1 cellular context compared by ENCODE assay signal in the genomic region with DNA sequence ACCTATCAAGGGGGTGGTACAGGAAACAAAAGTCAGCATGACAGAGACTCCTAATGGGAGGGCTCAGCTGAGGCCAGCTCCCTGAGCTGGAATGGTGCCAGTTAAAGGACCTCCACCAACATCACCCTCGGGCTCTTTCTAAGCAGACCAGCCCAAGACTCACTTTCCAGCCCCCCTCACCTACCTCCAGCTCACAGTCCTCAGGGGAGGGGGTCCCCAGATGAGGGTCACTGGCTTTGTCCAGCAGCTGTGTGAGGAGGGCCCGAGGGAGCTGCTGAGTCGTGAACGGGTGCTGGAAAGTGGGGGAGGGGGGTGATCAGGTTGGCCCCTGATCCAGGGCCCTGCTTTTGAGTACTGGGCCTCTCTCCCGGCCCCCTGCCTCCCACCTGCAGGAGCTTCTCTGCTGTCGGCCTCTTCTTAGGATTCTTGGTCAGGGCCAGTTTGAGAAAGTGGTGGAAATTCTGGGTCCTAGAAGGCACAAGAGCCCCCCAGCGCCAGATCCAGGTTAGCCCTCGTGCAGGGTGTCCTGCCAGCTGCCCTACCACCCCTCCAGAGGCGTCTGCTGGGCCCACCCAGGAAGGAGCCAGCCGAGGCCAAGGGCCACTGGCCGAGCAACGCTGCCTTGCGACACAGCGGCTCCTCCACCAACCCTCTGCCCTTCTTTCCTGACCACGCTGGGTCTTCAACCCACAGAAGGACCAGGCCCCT.
A peak's percentile ranks its signal among the peaks of the same experiment; 100 is the strongest.
TF ChIP-seq lines count a peak whose summit lies in the region.

No MANE protein-coding gene starts in this region.

TF ChIP-seq in HepG2, 621 proteins besides CTCF, POLR2A, EP300 and RAD21:
- TF ChIP-seq, protein P1, sequence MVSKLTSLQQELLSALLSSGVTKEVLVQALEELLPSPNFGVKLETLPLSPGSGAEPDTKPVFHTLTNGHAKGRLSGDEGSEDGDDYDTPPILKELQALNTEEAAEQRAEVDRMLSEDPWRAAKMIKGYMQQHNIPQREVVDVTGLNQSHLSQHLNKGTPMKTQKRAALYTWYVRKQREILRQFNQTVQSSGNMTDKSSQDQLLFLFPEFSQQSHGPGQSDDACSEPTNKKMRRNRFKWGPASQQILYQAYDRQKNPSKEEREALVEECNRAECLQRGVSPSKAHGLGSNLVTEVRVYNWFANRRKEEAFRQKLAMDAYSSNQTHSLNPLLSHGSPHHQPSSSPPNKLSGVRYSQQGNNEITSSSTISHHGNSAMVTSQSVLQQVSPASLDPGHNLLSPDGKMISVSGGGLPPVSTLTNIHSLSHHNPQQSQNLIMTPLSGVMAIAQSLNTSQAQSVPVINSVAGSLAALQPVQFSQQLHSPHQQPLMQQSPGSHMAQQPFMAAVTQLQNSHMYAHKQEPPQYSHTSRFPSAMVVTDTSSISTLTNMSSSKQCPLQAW (CRISPR knock-in tag; IDR thresholded peaks at IDR 0.05): 0 out of 2 replicates have a peak, but pooled peaks have one; percentile 9
- TF ChIP-seq, protein P2, sequence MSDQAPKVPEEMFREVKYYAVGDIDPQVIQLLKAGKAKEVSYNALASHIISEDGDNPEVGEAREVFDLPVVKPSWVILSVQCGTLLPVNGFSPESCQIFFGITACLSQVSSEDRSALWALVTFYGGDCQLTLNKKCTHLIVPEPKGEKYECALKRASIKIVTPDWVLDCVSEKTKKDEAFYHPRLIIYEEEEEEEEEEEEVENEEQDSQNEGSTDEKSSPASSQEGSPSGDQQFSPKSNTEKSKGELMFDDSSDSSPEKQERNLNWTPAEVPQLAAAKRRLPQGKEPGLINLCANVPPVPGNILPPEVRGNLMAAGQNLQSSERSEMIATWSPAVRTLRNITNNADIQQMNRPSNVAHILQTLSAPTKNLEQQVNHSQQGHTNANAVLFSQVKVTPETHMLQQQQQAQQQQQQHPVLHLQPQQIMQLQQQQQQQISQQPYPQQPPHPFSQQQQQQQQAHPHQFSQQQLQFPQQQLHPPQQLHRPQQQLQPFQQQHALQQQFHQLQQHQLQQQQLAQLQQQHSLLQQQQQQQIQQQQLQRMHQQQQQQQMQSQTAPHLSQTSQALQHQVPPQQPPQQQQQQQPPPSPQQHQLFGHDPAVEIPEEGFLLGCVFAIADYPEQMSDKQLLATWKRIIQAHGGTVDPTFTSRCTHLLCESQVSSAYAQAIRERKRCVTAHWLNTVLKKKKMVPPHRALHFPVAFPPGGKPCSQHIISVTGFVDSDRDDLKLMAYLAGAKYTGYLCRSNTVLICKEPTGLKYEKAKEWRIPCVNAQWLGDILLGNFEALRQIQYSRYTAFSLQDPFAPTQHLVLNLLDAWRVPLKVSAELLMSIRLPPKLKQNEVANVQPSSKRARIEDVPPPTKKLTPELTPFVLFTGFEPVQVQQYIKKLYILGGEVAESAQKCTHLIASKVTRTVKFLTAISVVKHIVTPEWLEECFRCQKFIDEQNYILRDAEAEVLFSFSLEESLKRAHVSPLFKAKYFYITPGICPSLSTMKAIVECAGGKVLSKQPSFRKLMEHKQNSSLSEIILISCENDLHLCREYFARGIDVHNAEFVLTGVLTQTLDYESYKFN (CRISPR knock-in tag; conservative IDR thresholded peaks at IDR 0.05): 0 out of 2 replicates have a peak, but pooled peaks have one; percentile 17
- TF ChIP-seq, protein P3, sequence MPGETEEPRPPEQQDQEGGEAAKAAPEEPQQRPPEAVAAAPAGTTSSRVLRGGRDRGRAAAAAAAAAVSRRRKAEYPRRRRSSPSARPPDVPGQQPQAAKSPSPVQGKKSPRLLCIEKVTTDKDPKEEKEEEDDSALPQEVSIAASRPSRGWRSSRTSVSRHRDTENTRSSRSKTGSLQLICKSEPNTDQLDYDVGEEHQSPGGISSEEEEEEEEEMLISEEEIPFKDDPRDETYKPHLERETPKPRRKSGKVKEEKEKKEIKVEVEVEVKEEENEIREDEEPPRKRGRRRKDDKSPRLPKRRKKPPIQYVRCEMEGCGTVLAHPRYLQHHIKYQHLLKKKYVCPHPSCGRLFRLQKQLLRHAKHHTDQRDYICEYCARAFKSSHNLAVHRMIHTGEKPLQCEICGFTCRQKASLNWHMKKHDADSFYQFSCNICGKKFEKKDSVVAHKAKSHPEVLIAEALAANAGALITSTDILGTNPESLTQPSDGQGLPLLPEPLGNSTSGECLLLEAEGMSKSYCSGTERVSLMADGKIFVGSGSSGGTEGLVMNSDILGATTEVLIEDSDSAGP (CRISPR knock-in tag; IDR thresholded peaks at IDR 0.05; ENCODE audit: borderline replicate concordance): peak; percentile 99
- TF ChIP-seq, protein P4, sequence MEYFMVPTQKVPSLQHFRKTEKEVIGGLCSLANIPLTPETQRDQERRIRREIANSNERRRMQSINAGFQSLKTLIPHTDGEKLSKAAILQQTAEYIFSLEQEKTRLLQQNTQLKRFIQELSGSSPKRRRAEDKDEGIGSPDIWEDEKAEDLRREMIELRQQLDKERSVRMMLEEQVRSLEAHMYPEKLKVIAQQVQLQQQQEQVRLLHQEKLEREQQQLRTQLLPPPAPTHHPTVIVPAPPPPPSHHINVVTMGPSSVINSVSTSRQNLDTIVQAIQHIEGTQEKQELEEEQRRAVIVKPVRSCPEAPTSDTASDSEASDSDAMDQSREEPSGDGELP (IDR thresholded peaks at IDR 0.05; ENCODE audit: borderline replicate concordance, low read depth): peak; percentile 32; the same call in 1 of the 2 replicates
- TF ChIP-seq SAP130 (CRISPR knock-in tag; IDR thresholded peaks at IDR 0.05; ENCODE audit: low read depth) (peak; percentile 25; the same call in 1 of the 2 replicates), MAFG (CRISPR knock-in tag; IDR thresholded peaks at IDR 0.05) (no peak), ZNF441 (CRISPR knock-in tag; IDR thresholded peaks at IDR 0.05; ENCODE audit: borderline replicate concordance) (no peak)
- TF ChIP-seq, protein P5, sequence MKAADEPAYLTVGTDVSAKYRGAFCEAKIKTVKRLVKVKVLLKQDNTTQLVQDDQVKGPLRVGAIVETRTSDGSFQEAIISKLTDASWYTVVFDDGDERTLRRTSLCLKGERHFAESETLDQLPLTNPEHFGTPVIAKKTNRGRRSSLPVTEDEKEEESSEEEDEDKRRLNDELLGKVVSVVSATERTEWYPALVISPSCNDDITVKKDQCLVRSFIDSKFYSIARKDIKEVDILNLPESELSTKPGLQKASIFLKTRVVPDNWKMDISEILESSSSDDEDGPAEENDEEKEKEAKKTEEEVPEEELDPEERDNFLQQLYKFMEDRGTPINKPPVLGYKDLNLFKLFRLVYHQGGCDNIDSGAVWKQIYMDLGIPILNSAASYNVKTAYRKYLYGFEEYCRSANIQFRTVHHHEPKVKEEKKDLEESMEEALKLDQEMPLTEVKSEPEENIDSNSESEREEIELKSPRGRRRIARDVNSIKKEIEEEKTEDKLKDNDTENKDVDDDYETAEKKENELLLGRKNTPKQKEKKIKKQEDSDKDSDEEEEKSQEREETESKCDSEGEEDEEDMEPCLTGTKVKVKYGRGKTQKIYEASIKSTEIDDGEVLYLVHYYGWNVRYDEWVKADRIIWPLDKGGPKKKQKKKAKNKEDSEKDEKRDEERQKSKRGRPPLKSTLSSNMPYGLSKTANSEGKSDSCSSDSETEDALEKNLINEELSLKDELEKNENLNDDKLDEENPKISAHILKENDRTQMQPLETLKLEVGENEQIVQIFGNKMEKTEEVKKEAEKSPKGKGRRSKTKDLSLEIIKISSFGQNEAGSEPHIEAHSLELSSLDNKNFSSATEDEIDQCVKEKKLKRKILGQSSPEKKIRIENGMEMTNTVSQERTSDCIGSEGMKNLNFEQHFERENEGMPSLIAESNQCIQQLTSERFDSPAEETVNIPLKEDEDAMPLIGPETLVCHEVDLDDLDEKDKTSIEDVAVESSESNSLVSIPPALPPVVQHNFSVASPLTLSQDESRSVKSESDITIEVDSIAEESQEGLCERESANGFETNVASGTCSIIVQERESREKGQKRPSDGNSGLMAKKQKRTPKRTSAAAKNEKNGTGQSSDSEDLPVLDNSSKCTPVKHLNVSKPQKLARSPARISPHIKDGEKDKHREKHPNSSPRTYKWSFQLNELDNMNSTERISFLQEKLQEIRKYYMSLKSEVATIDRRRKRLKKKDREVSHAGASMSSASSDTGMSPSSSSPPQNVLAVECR (CRISPR knock-in tag; IDR thresholded peaks at IDR 0.05; ENCODE audit: borderline replicate concordance): peak; percentile 16; the same call in 1 of the 2 replicates
TF ChIP-seq in HepG2: peak in this region for 6.
